Comparison of ENCODE assay signal across 18 cellular contexts in the genomic region with DNA sequence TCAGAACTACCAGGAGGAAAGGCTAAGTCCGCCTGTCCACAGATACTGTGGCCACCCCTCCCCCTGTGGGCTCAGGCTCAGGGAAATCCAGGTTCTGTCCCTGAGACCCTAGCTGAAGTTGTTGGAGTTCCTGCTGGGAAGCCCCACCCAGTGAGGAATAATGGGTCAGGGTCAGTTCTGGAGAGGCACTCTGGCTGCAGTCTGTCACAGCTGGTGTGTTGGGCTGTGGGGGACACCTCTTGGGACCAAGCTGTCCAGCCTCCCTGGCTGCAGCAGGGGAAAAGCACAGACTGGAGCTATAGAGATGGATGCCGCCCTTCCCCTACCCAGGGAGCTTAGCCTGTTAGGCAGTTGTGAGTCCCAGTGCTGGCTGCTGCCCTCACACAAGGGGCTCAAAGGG.
DNase-seq lines count a peak whose midpoint lies in the region; ATAC-seq, FAIRE-seq and TF ChIP-seq lines count a peak whose summit lies in the region.
"Had no signal": no experiment of that assay in that cellular context is flagged by ENCODE, and none has a peak within 500 bp of the region (broad histone marks: within the 10 kb centered on the region; RNA-seq: fewer than 3 reads in every experiment).

No MANE protein-coding gene starts in this region.

- H3K4me1 ChIP-seq in astrocyte (ENCODE audit: insufficient read depth, low read length) (no peaks in the 10 kb centered on the region), mesendoderm (ENCODE audit: control insufficient read depth, low read depth, low read length) (no peaks in the 10 kb centered on the region), Karpas-422 (ENCODE audit: low read length) (no peaks in the 10 kb centered on the region)
- H3K4me1 ChIP-seq: BLaER1 treated with 17β-estradiol and CSF1 and Interleukin-3, amounts not matched to agents 10 nM and 100 nM had no signal

- H2AK5ac ChIP-seq in mesendoderm (ENCODE audit: low read length), result no peak overlapping the region

- H3K27me3 Mint-ChIP-seq in stimulated activated naive CD8-positive, alpha-beta T cell treated with anti-CD3 and anti-CD28 coated beads, Interleukin-15, amount 100 ng/mL, for 72 hours, result no peaks in the 10 kb centered on the region
- peaks cover 2% of the 10 kb centered on the region for H3K27me3 Mint-ChIP-seq in astrocyte (ENCODE audit: low read depth, unreplicated experiment)
- H3K27me3 Mint-ChIP-seq: B cell had no signal

- no peak overlapping the region for H2BK120ac ChIP-seq in mesendoderm (ENCODE audit: low read depth, low read length)

- H3K9me3 ChIP-seq in astrocyte (ENCODE audit: insufficient read depth, low read depth, low read length) (no peaks in the 10 kb centered on the region), Karpas-422 (ENCODE audit: low read length) (no peaks in the 10 kb centered on the region)

- H3K79me2 ChIP-seq in astrocyte (ENCODE audit: insufficient read depth, low read length) (no peaks in the 10 kb centered on the region), mesendoderm (ENCODE audit: control insufficient read depth, insufficient read depth, low read length) (no peaks in the 10 kb centered on the region), Karpas-422 (ENCODE audit: low read length) (no peaks in the 10 kb centered on the region)

- no peak for FAIRE-seq in astrocyte (lab: Jason Lieb, UNC)
- FAIRE-seq: GM12878, GM19239 had no signal

- DNase-seq in stimulated activated naive CD8-positive, alpha-beta T cell treated with anti-CD3 and anti-CD28 coated beads, Interleukin-15, amount 100 ng/mL, for 72 hours, result no peak
- DNase-seq in stimulated activated naive CD8-positive, alpha-beta T cell treated with anti-CD3 and anti-CD28 coated beads, Interleukin-15, Interleukin-2, amounts not matched to agents 100 U/mL and 50 U/mL, for 24 hours, result no peak
- DNase-seq in astrocyte (ENCODE audit: low read depth), result no peak
- DNase-seq in mesendoderm, result no peak
- no peak for DNase-seq in Karpas-422
- DNase-seq in NCI-H1092 treated with DMSO at 0.1 percent for 48 hours (lab: John Stamatoyannopoulos, UW), result no peak
- DNase-seq in cerebellum (ENCODE audit: low spot score), result no peak
- DNase-seq: Calu3; CD8-positive, alpha-beta T cell; DMS79 treated with DMSO at 0.1 percent for 48 hours; GF-D8; GM23248; HCEC 1CT had no signal

- H3K27me3 ChIP-seq in astrocyte (ENCODE audit: insufficient read depth, low read length), result no peaks in the 10 kb centered on the region
- no peaks in the 10 kb centered on the region for H3K27me3 ChIP-seq in mesendoderm (ENCODE audit: insufficient read depth, low read length, poor library complexity)
- no peaks in the 10 kb centered on the region for H3K27me3 ChIP-seq in Karpas-422 (ENCODE audit: low read length)
- H3K27me3 ChIP-seq: BLaER1 treated with 17β-estradiol and CSF1 and Interleukin-3, amounts not matched to agents 10 nM and 100 nM had no signal

- H3K36me3 ChIP-seq in astrocyte (ENCODE audit: insufficient read depth, low read length), result no peaks in the 10 kb centered on the region
- H3K36me3 ChIP-seq in mesendoderm (ENCODE audit: control insufficient read depth, insufficient read depth, low read length), result no peaks in the 10 kb centered on the region
- no peaks in the 10 kb centered on the region for H3K36me3 ChIP-seq in Karpas-422 (ENCODE audit: insufficient read depth, low read length)
- H3K36me3 ChIP-seq: BLaER1 treated with 17β-estradiol and CSF1 and Interleukin-3, amounts not matched to agents 10 nM and 100 nM had no signal

- no peaks in the 10 kb centered on the region for H3K9me2 ChIP-seq in Karpas-422 (replicated peaks; ENCODE audit: insufficient read depth, low read length)

- H3K4me3 ChIP-seq in astrocyte (ENCODE audit: insufficient read depth, low read depth, low read length), result no peak overlapping the region
- H3K4me3 ChIP-seq in mesendoderm (ENCODE audit: low read length), result no peak overlapping the region
- H3K4me3 ChIP-seq in Karpas-422 (ENCODE audit: low read length), result no peak overlapping the region
- H3K4me3 ChIP-seq: BLaER1 treated with 17β-estradiol and CSF1 and Interleukin-3, amounts not matched to agents 10 nM and 100 nM; GM12878; GM23248 had no signal

- H3K4ac ChIP-seq in mesendoderm (ENCODE audit: low read depth, low read length), result no peak overlapping the region

- H3K4me1 Mint-ChIP-seq in stimulated activated naive CD8-positive, alpha-beta T cell treated with anti-CD3 and anti-CD28 coated beads, Interleukin-15, amount 100 ng/mL, for 72 hours, result no peaks in the 10 kb centered on the region
- H3K4me1 Mint-ChIP-seq in astrocyte (ENCODE audit: low read depth, unreplicated experiment), result no peaks in the 10 kb centered on the region
- H3K4me1 Mint-ChIP-seq: B cell had no signal

- no peak overlapping the region for H3K4me2 ChIP-seq in astrocyte (ENCODE audit: low read length)
- H3K4me2 ChIP-seq in mesendoderm (ENCODE audit: low read length), result no peak overlapping the region
- no peak overlapping the region for H3K4me2 ChIP-seq in Karpas-422 (ENCODE audit: low read depth, low read length, poor library complexity, severe bottlenecking)
- H3K4me2 ChIP-seq: BLaER1 treated with 17β-estradiol and CSF1 and Interleukin-3, amounts not matched to agents 10 nM and 100 nM had no signal

- H4K5ac ChIP-seq in mesendoderm (ENCODE audit: low read length), result no peak overlapping the region

- no peak overlapping the region for H3K18ac ChIP-seq in mesendoderm (ENCODE audit: low read length)

- WGBS in mesendoderm (ENCODE audit: extremely low coverage, insufficient coverage, low lambda C conversion rate), result no CpG with 5 or more reads among the region's 2 CpGs

- no peak overlapping the region for H3K4me3 Mint-ChIP-seq in stimulated activated naive CD8-positive, alpha-beta T cell treated with anti-CD3 and anti-CD28 coated beads, Interleukin-15, amount 100 ng/mL, for 72 hours
- no peak overlapping the region for H3K4me3 Mint-ChIP-seq in astrocyte (ENCODE audit: unreplicated experiment)
- H3K4me3 Mint-ChIP-seq: B cell; CD8-positive, alpha-beta T cell had no signal

- no peak overlapping the region for H4K8ac ChIP-seq in mesendoderm (ENCODE audit: low read depth, low read length)

- ATAC-seq in stimulated activated naive CD8-positive, alpha-beta T cell treated with anti-CD3 and anti-CD28 coated beads, Interleukin-15, amount 100 ng/mL, for 72 hours, result peak; percentile 26
- no peak for ATAC-seq in stimulated activated naive CD8-positive, alpha-beta T cell treated with anti-CD3 and anti-CD28 coated beads, Interleukin-15, Interleukin-2, amounts not matched to agents 100 U/mL and 50 U/mL, for 24 hours
- ATAC-seq: CD8-positive, alpha-beta T cell; GM12878 had no signal

- H3K56ac ChIP-seq in mesendoderm (ENCODE audit: low read length), result no peak overlapping the region

- no peak overlapping the region for H2BK15ac ChIP-seq in mesendoderm (replicated peaks; ENCODE audit: low read depth)

- H3K27ac ChIP-seq in astrocyte (ENCODE audit: low read depth, low read length), result no peak overlapping the region
- H3K27ac ChIP-seq in mesendoderm (ENCODE audit: low read depth, low read length), result peak overlapping the region; percentile 26
- no peak overlapping the region for H3K27ac ChIP-seq in Karpas-422 (ENCODE audit: low read length)
- H3K27ac ChIP-seq: BLaER1 treated with 17β-estradiol and CSF1 and Interleukin-3, amounts not matched to agents 10 nM and 100 nM; GM23248; HL-60 had no signal

- H3K36me3 Mint-ChIP-seq in astrocyte (ENCODE audit: low read depth, unreplicated experiment), result no peaks in the 10 kb centered on the region
- H3K36me3 Mint-ChIP-seq: CD8-positive, alpha-beta T cell had no signal

- H3K27ac Mint-ChIP-seq in stimulated activated naive CD8-positive, alpha-beta T cell treated with anti-CD3 and anti-CD28 coated beads, Interleukin-15, amount 100 ng/mL, for 72 hours, result no peak overlapping the region
- H3K27ac Mint-ChIP-seq in astrocyte (ENCODE audit: unreplicated experiment), result no peak overlapping the region
- H3K27ac Mint-ChIP-seq: B cell; CD8-positive, alpha-beta T cell had no signal

- H3K79me1 ChIP-seq in mesendoderm (ENCODE audit: low read length), result no peaks in the 10 kb centered on the region

- no peak for TF ChIP-seq CTCF in astrocyte (IDR thresholded peaks at IDR 0.05; ENCODE audit: insufficient read depth, low read depth, low read length)

- H3K23ac ChIP-seq in mesendoderm (ENCODE audit: low read length), result no peak overlapping the region

- no peak overlapping the region for H3K9ac ChIP-seq in astrocyte (ENCODE audit: low read length)
- no peak overlapping the region for H3K9ac ChIP-seq in mesendoderm (ENCODE audit: low read length)
- no peak overlapping the region for H3K9ac ChIP-seq in Karpas-422 (ENCODE audit: low read length)
- H3K9ac ChIP-seq: BLaER1 treated with 17β-estradiol and CSF1 and Interleukin-3, amounts not matched to agents 10 nM and 100 nM; GM23248 had no signal

- H3K9me3 Mint-ChIP-seq in stimulated activated naive CD8-positive, alpha-beta T cell treated with anti-CD3 and anti-CD28 coated beads, Interleukin-15, amount 100 ng/mL, for 72 hours, result peaks cover 5 to 20% of the 10 kb centered on the region in 2 donors
- peaks cover 7% of the 10 kb centered on the region for H3K9me3 Mint-ChIP-seq in astrocyte (ENCODE audit: unreplicated experiment)

- H2BK5ac ChIP-seq in mesendoderm (ENCODE audit: low read length), result no peak overlapping the region

- H2AFZ ChIP-seq in astrocyte (ENCODE audit: low read depth, low read length) (peak overlapping the region; percentile 4), Karpas-422 (ENCODE audit: low read length) (no peak overlapping the region)
- H2AFZ ChIP-seq: GM23248 had no signal

- no peaks in the 10 kb centered on the region for H4K20me1 ChIP-seq in astrocyte (ENCODE audit: insufficient read depth, low read length)
- H4K20me1 ChIP-seq in Karpas-422 (ENCODE audit: insufficient read depth, low read depth, low read length), result no peaks in the 10 kb centered on the region
- H4K20me1 ChIP-seq: BLaER1 treated with 17β-estradiol and CSF1 and Interleukin-3, amounts not matched to agents 10 nM and 100 nM had no signal
